In genomic region chr2:95760839-95761525, GRCh38 we compare ENCODE assay signal across 15 cellular contexts.
DNase-seq lines count a peak whose midpoint lies in the region; ATAC-seq and TF ChIP-seq lines count a peak whose summit lies in the region.
"Had no signal": no experiment of that assay in that cellular context is flagged by ENCODE, and none has a peak within 500 bp of the region (broad histone marks: within the 10 kb centered on the region; RNA-seq: fewer than 3 reads in every experiment).

No MANE protein-coding gene starts in this region.

- H3K9me3 Mint-ChIP-seq in MCF 10A (ENCODE audit: unreplicated experiment), result no peaks in the 10 kb centered on the region

- H3K4me1 ChIP-seq in breast epithelium, result no peaks in the 10 kb centered on the region
- no peaks in the 10 kb centered on the region for H3K4me1 ChIP-seq in upper lobe of right lung
- H3K4me1 ChIP-seq: body of pancreas, gastrocnemius medialis had no signal

- no peak overlapping the region for H3K4me3 ChIP-seq in breast epithelium
- no peak overlapping the region for H3K4me3 ChIP-seq in upper lobe of right lung
- H3K4me3 ChIP-seq: body of pancreas, gastrocnemius medialis, skin epidermis had no signal

- POLR2A ChIA-PET in MCF 10A (lab: Yijun Ruan, JAX), result no interaction called here

- intact Hi-C loops in MCF 10A (cut with micrococcal nuclease), result no loop called here
- intact Hi-C loops in breast epithelium (cut with DNase I; ENCODE audit: low total_unique reads), result no loop called here
- intact Hi-C loops in upper lobe of right lung (cut with DNase I), result no loop called here

- H3K4me1 Mint-ChIP-seq in MCF 10A (ENCODE audit: insufficient read depth, unreplicated experiment), result no peaks in the 10 kb centered on the region
- H3K4me1 Mint-ChIP-seq: B cell had no signal

- no peak overlapping the region for H3K4me3 Mint-ChIP-seq in MCF 10A (ENCODE audit: unreplicated experiment)
- H3K4me3 Mint-ChIP-seq: B cell had no signal

- ATAC-seq in SK-N-SH treated with all-trans-retinoic acid at 6 μM for 48 hours, result peak; percentile 63
- ATAC-seq in upper lobe of right lung, result peak; percentile 28
- ATAC-seq: body of pancreas, gastrocnemius medialis had no signal

- H3K27me3 ChIP-seq in breast epithelium (no peaks in the 10 kb centered on the region), upper lobe of right lung (no peaks in the 10 kb centered on the region)
- H3K27me3 ChIP-seq: body of pancreas, gastrocnemius medialis had no signal

- H3K36me3 ChIP-seq in breast epithelium, result no peaks in the 10 kb centered on the region
- H3K36me3 ChIP-seq in upper lobe of right lung, result no peaks in the 10 kb centered on the region
- H3K36me3 ChIP-seq: gastrocnemius medialis had no signal

- H3K9me3 ChIP-seq in breast epithelium (no peaks in the 10 kb centered on the region), upper lobe of right lung (no peaks in the 10 kb centered on the region)
- H3K9me3 ChIP-seq: body of pancreas, gastrocnemius medialis had no signal

- no peaks in the 10 kb centered on the region for H3K27me3 Mint-ChIP-seq in MCF 10A (ENCODE audit: insufficient read depth, unreplicated experiment)
- H3K27me3 Mint-ChIP-seq: B cell had no signal

- peak; percentile 78 for DNase-seq in MCF 10A (ENCODE audit: unreplicated experiment)
- no peak for DNase-seq in breast epithelium (ENCODE audit: low spot score in 2 of 2)
- peak; percentile 31 for DNase-seq in fibroblast of the conjunctiva (ENCODE audit: low read depth)
- peak; percentile 49 for DNase-seq in upper lobe of right lung
- no peak for DNase-seq in NCI-H1105 (lab: John Stamatoyannopoulos, UW)
- DNase-seq in activated naive CD4-positive, alpha-beta T cell (lab: John Stamatoyannopoulos, UW), result no peak
- DNase-seq in KG1 (lab: John Stamatoyannopoulos, UW), result no peak
- DNase-seq: body of pancreas; gastrocnemius medialis; NCI-H524; stimulated activated CD8-positive, alpha-beta memory T cell treated with anti-CD3 and anti-CD28 coated beads, Interleukin-4, amount 100 ng/mL, for 48 hours; T-helper 1 cell had no signal

- no peak overlapping the region for H3K27ac ChIP-seq in breast epithelium
- no peak overlapping the region for H3K27ac ChIP-seq in upper lobe of right lung
- H3K27ac ChIP-seq: body of pancreas, gastrocnemius medialis, skin epidermis had no signal

- BruUV-seq in MCF 10A (replicated peaks; lab: Mats Ljungman, UMichigan), result no TSS peak

- TF ChIP-seq POLR2A in breast epithelium (IDR thresholded peaks at IDR 0.05), result no peak

- TF ChIP-seq CTCF in MCF 10A (IDR thresholded peaks at IDR 0.05; ENCODE audit: unreplicated experiment), result no peak
- TF ChIP-seq CTCF in breast epithelium (IDR thresholded peaks at IDR 0.05), result no peak
- no peak for TF ChIP-seq CTCF in upper lobe of right lung (IDR thresholded peaks at IDR 0.05)

- CTCF ChIA-PET in MCF 10A (lab: Yijun Ruan, JAX), result interaction anchor here (0.6 to 0.8 kb wide), 2 partner anchors 32 to 554 kb away, joined by 3 read pairs; partner anchors contain the start of gene ZNF892

- H3K27ac Mint-ChIP-seq in MCF 10A (ENCODE audit: low read depth, unreplicated experiment), result no peak overlapping the region
- H3K27ac Mint-ChIP-seq: B cell had no signal

- peaks cover 5% of the 10 kb centered on the region for H3K36me3 Mint-ChIP-seq in MCF 10A (ENCODE audit: insufficient read depth, unreplicated experiment)

TF ChIP-seq in SK-N-SH treated with all-trans-retinoic acid at 6 μM for 48 hours, 23 proteins besides CTCF, POLR2A, EP300 and RAD21:
- TF ChIP-seq ZNF8 (CRISPR knock-in tag; IDR thresholded peaks at IDR 0.05) (no peak), CSDC2 (CRISPR knock-in tag; IDR thresholded peaks at IDR 0.05) (no peak), ZNF70 (CRISPR knock-in tag; IDR thresholded peaks at IDR 0.05) (no peak), ARNTL (CRISPR knock-in tag; IDR thresholded peaks at IDR 0.05; ENCODE audit: borderline replicate concordance, low read depth) (no peak), SNAI2 (CRISPR knock-in tag; IDR thresholded peaks at IDR 0.05) (no peak), ISL1 (CRISPR knock-in tag; IDR thresholded peaks at IDR 0.05) (no peak), ZNF565 (CRISPR knock-in tag; conservative IDR thresholded peaks at IDR 0.05; ENCODE audit: low read depth) (no peak), PATZ1 (CRISPR knock-in tag; IDR thresholded peaks at IDR 0.05; ENCODE audit: borderline replicate concordance) (no peak), PPARA (CRISPR knock-in tag; IDR thresholded peaks at IDR 0.05; ENCODE audit: borderline replicate concordance) (no peak), ZC3H10 (CRISPR knock-in tag; IDR thresholded peaks at IDR 0.05) (no peak), RARB (CRISPR knock-in tag; IDR thresholded peaks at IDR 0.05) (no peak), TSHZ2 (CRISPR knock-in tag; IDR thresholded peaks at IDR 0.05) (no peak)
TF ChIP-seq in SK-N-SH treated with all-trans-retinoic acid at 6 μM for 48 hours: peak in this region for 0.

Comparison
In these comparisons a context has a peak if more than half of its experiments do, and no peak if none do; other contexts are left out.
1. DNase-seq: peak in MCF 10A (single experiment), fibroblast of the conjunctiva (single experiment) and upper lobe of right lung (single experiment); none in breast epithelium (0 of 2), NCI-H1105 (single experiment), activated naive CD4-positive, alpha-beta T cell (0 of 4) and KG1 (single experiment).